In the genomic region with DNA sequence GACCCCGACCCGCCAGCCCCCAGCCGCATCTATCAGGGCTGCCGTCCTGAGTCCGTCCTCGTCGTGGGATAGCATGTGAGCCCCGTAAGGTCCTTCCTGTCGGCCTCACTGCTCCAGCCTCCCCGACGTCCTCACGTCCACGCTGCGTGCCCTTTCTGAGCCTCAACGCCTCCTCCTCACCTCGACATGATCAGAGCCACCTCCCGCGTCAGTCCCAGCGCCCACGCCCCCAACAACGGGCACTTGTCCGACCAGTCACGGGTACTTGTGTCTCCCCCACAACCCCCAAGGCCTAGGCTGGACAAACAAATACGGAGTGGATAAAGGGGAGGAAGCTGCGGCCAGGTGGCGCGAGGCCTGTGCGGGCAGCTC, we compare ENCODE assay signal across 1 cellular context.
A peak's percentile ranks its signal among the peaks of the same experiment; 100 is the strongest.
TF ChIP-seq lines count a peak whose summit lies in the region.

No MANE protein-coding gene starts in this region.

TF ChIP-seq in H1, 55 proteins besides CTCF, POLR2A, EP300 and RAD21:
- TF ChIP-seq RFX5 (IDR thresholded peaks at IDR 0.05; ENCODE audit: borderline replicate concordance, low read depth, low read length) = no peak
- no peak for TF ChIP-seq SIN3A (conservative IDR thresholded peaks at IDR 0.05 in 1 of 2, IDR thresholded peaks at IDR 0.05 in 1 of 2; ENCODE audit: low read depth in 1 of 2, low read length in 2 of 2)
- peak; percentile 90 for TF ChIP-seq SAP30 (IDR thresholded peaks at IDR 0.05; ENCODE audit: insufficient read depth, insufficient replicate concordance, low read length)
- TF ChIP-seq HDAC2 (IDR thresholded peaks at IDR 0.05; ENCODE audit: borderline replicate concordance in 1 of 2, low read depth in 2 of 2, low read length in 2 of 2) = 0 out of 4 replicates have a peak, but pooled peaks of 1 of the 2 experiments have one; percentile 82
- TF ChIP-seq, protein P1, sequence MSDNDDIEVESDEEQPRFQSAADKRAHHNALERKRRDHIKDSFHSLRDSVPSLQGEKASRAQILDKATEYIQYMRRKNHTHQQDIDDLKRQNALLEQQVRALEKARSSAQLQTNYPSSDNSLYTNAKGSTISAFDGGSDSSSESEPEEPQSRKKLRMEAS (IDR thresholded peaks at IDR 0.05) = peak; percentile 91
- TF ChIP-seq SRF (IDR thresholded peaks at IDR 0.05; ENCODE audit: low read depth, low read length) = no peak
- TF ChIP-seq E2F6 (IDR thresholded peaks at IDR 0.05) = peak; percentile 74
TF ChIP-seq in H1: peak in this region for 4.
